Comparison of ENCODE assay signal across 9 cellular contexts in the genomic region with DNA sequence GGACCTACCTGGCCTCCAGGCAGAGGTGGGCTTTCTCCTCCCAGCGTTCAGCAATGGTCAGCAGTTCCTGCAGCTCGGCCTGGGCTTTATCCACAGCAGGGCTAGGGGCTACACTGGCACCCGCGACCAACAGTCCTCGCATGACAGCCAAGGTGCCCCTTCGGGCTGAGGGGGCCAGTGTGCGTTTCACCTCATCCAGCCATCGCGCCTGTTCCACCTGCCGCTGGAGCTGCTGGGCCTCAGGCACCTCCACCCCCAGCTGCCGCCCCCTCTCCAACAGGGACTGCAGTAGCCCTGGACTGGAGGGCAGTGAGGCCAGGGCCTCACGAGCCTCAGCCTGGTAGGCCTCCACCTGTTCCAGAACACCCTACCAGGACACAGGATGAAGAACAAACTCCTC.
"Had no signal": no experiment of that assay in that cellular context is flagged by ENCODE, and none has a peak within 500 bp of the region (broad histone marks: within the 10 kb centered on the region; RNA-seq: fewer than 3 reads in every experiment).

No MANE protein-coding gene starts in this region.

- H3K4me3 Mint-ChIP-seq: HFFc6 had no signal

- H3K27ac ChIP-seq: GM23248, KMS-11 had no signal

- FAIRE-seq: HTR-8/SVneo had no signal

- H2AFZ ChIP-seq: GM23248 had no signal

- DNase-seq: GM23248, GOT3, H7, HFFc6, KBM-7 had no signal

- H3K27ac Mint-ChIP-seq: HFFc6 had no signal

- H3K9me3 ChIP-seq: HAP-1 had no signal

- H3K9ac ChIP-seq: GM23248, KMS-11 had no signal

- ATAC-seq: HCT116 had no signal

- H3K9me3 Mint-ChIP-seq: HFFc6 had no signal

- H3K4me1 ChIP-seq: HAP-1 had no signal

- H3K4me3 ChIP-seq: GM23248, HAP-1 had no signal

- H3K4me2 ChIP-seq: KMS-11 had no signal
